Comparison of ENCODE assay signal across 9 cellular contexts in the genomic region with DNA sequence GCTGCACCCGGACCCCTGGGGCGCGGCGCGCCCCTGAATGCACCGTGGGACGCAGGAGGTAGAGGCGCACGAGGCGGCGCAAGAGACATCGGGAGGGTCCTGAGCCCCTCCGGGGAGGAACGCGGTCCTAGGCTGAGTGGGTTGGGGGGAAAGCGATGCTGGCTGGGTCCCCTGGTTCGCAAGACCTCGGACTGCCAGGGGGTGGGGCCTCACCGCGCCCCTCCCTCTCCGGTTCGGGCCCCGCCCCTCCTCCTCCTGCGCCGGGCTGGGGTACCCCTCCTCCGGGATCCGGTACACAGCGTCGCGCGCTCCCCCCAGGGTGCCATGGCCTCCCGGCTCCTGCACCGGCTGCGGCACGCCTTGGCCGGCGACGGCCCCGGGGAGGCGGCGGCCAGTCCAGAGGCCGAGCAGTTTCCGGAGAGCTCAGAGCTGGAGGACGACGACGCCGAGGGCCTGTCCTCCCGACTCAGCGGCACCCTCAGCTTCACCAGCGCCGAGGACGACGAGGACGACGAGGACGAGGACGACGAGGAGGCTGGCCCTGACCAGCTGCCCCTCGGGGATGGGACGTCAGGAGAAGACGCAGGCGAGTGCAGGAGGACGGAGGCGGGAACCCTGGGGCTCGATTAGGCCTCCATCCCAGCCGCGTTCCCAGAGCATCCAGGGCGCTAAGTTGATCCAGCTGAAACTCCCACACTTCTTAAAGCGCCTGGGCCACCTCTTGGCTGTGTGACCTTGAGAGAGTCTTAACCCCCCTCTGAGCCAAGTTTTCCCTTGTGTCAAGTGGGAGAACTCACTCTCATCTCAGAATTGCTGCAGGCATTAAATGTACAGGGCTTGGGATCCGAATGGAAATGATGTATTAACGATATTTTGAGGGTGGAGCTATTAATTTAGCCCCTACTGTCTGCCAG. TPM values are rescaled to one million over a fixed set of nuclear protein-coding genes. Genes with fewer than 3 reads are reported as not detected.
DNase-seq lines count a peak whose midpoint lies in the region; ATAC-seq, FAIRE-seq and TF ChIP-seq lines count a peak whose summit lies in the region.
"Had no signal": no experiment of that assay in that cellular context is flagged by ENCODE, and none has a peak within 500 bp of the region (broad histone marks: within the 10 kb centered on the region; RNA-seq: fewer than 3 reads in every experiment).

No MANE protein-coding gene starts in this region.

- H3K23ac ChIP-seq in H1 (ENCODE audit: insufficient read length) = no peak overlapping the region

- H2BK15ac ChIP-seq in H1 (ENCODE audit: low read length) = no peak overlapping the region

- intact Hi-C loops in lower lobe of right lung (cut with DNase I) = no loop called here

- peaks cover 8% of the 10 kb centered on the region; the same call in 1 of the 2 replicates for H3K23me2 ChIP-seq in H1 (ENCODE audit: low read depth, low read length)

- H3K9me3 ChIP-seq in H1 (ENCODE audit: insufficient read depth in 2 of 2, low read depth in 1 of 2, low read length in 1 of 2) (no peaks in the 10 kb centered on the region), lower lobe of right lung (no peaks in the 10 kb centered on the region)

- FAIRE-seq in H1 (lab: Jason Lieb, UNC) = no peak

- H3K18ac ChIP-seq in H1 (ENCODE audit: extremely low read depth, low read length) = peak overlapping the region; percentile 88

- TF ChIP-seq POLR2A in H1 (IDR thresholded peaks at IDR 0.05; ENCODE audit: control extremely low read depth in 1 of 2, low read depth in 2 of 2, low read length in 2 of 2) = peak in 1 of 2 experiments; percentile 74; a peak in 2 of 3 replicates

- CTCF ChIA-PET in H1 (lab: Charles Lee; ENCODE audit: partially characterized antibody) = interaction anchor here (0.6 to 2.1 kb wide), 8 partner anchors 10 to 1451 kb away, joined by 3 to 5 read pairs (median 3); no protein-coding TSS in a partner anchor

- no peak overlapping the region for H2AFZ ChIP-seq in H1 (ENCODE audit: low read length)

- peak overlapping the region; percentile 54 for H3K56ac ChIP-seq in H1 (replicated peaks; ENCODE audit: insufficient read length, low read depth, low read length)

- no peak overlapping the region for H2BK120ac ChIP-seq in H1 (replicated peaks; ENCODE audit: low read depth, low read length)

- H4K8ac ChIP-seq in H1 (ENCODE audit: extremely low read depth, insufficient read depth, low read length) = peak overlapping the region; percentile 90

- ATAC-seq in lower lobe of right lung (peak; percentile 89 to 91), HG03469 (IDR thresholded peaks at IDR 0.05; ENCODE audit: unreplicated experiment) (no peak)

- H4K91ac ChIP-seq in H1 (replicated peaks; ENCODE audit: insufficient read length, low read length) = peak overlapping the region; percentile 75

- H4K5ac ChIP-seq in H1 (ENCODE audit: insufficient read length, low read depth, low read length) = peak overlapping the region; percentile 93

- no peak overlapping the region for H2BK20ac ChIP-seq in H1 (ENCODE audit: low read length)

- H3K79me1 ChIP-seq in H1 (ENCODE audit: low read depth, low read length) = peaks cover 9% of the 10 kb centered on the region

- no peak for TF ChIP-seq EP300 in H1 (IDR thresholded peaks at IDR 0.05; ENCODE audit: borderline replicate concordance in 1 of 2, low read depth in 2 of 2, low read length in 2 of 2)

- H3K27ac ChIP-seq in H1 (ENCODE audit: low read depth, low read length) = peak overlapping the region; percentile 73; the same call in 1 of the 2 replicates
- peak overlapping the region; percentile 95 for H3K27ac ChIP-seq in lower lobe of right lung

- peaks cover 0 to 5% (median 0%) of the 10 kb centered on the region in 4 experiments; a peak in 1 of 8 replicates for H3K36me3 ChIP-seq in H1 (ENCODE audit: control insufficient read depth in 2 of 4, insufficient read depth in 4 of 4, low read length in 3 of 4)
- H3K36me3 ChIP-seq in lower lobe of right lung = peaks cover 5% of the 10 kb centered on the region

- TF ChIP-seq RAD21 in H1 (IDR thresholded peaks at IDR 0.05 in 1 of 2, conservative IDR thresholded peaks at IDR 0.05 in 1 of 2; ENCODE audit: low read depth in 2 of 2, low read length in 2 of 2) = no peak

- H2BK5ac ChIP-seq in H1 (ENCODE audit: low read depth, low read length) = peak overlapping the region; percentile 83; the same call in 1 of the 2 replicates

- H2BK12ac ChIP-seq in H1 (ENCODE audit: low read depth, low read length) = no peak overlapping the region

- POLR2A ChIA-PET in H1 (lab: Charles Lee; ENCODE audit: partially characterized antibody) = interaction anchor here (0.6 to 13.8 kb wide), 18 partner anchors 9 to 138 kb away, joined by 3 to 178 read pairs (median 4); partner anchors contain the start of genes ACOT8, PCIF1, UBE2C and ZNF335

- in situ Hi-C loops in GM13976 (cut with MboI; ENCODE audit: low sequenced_read_pairs, unreplicated experiment) = no loop called here

- H4K20me1 ChIP-seq in H1 (replicated peaks in 1 of 2; ENCODE audit: control insufficient read depth in 1 of 2, insufficient read depth in 2 of 2, low read length in 2 of 2) = peaks cover 0 to 4% of the 10 kb centered on the region in 2 experiments

- peak; percentile 85 for DNase-seq in GM13976 (ENCODE audit: low spot score)
- peak; percentile 47 for DNase-seq in NCI-H128 (lab: John Stamatoyannopoulos, UW; ENCODE audit: unreplicated experiment)
- peak; percentile 46 to 57 for DNase-seq in activated CD4-positive, alpha-beta T cell treated with anti-CD3 and anti-CD28 coated beads, Interleukin-2, amount 50 U/mL, for 48 hours
- DNase-seq in H1 (ENCODE audit: low read depth in 1 of 2, low spot score in 2 of 2) = peak; percentile 59 to 93
- peak; percentile 76 for DNase-seq in lower lobe of right lung
- peak; percentile 20 to 26 for DNase-seq in stimulated activated CD4-positive, alpha-beta T cell treated with anti-CD3 and anti-CD28 coated beads, Interleukin-4, amount 100 ng/mL, for 48 hours (ENCODE audit: low read depth in 2 of 2)
- no peak for DNase-seq in AML-193 (lab: John Stamatoyannopoulos, UW)

- peaks cover 0 to 11% of the 10 kb centered on the region in 2 experiments; a peak in 1 of 4 replicates for H3K79me2 ChIP-seq in H1 (ENCODE audit: control insufficient read depth in 1 of 2, insufficient read depth in 2 of 2, low read length in 2 of 2)

- H3K4me3 ChIP-seq in H1 (ENCODE audit: extremely low read depth in 1 of 4, insufficient read depth in 2 of 4, low read depth in 3 of 4, low read length in 4 of 4) (peak overlapping the region; percentile 61 to 77 (median 74)), lower lobe of right lung (peak overlapping the region; percentile 84)

- H2AK5ac ChIP-seq in H1 (ENCODE audit: low read depth, low read length) = no peak overlapping the region

- TF ChIP-seq CTCF in GM13976 (IDR thresholded peaks at IDR 0.05; ENCODE audit: borderline replicate concordance, control extremely low read depth, extremely low read depth, insufficient read depth, missing control alignments) = no peak
- no peak for TF ChIP-seq CTCF in H1 (IDR thresholded peaks at IDR 0.05; ENCODE audit: control extremely low read depth in 1 of 3, insufficient read depth in 1 of 3, low read depth in 1 of 3, low read length in 3 of 3)
- TF ChIP-seq CTCF in lower lobe of right lung (IDR thresholded peaks at IDR 0.05) = no peak

- H3K9ac ChIP-seq in H1 (replicated peaks in 1 of 4; ENCODE audit: extremely low read depth in 1 of 4, low read depth in 3 of 4, low read length in 3 of 4) = peak overlapping the region; percentile 15 to 67 (median 54); a peak in 6 of 7 replicates

- H3K4me2 ChIP-seq in H1 (ENCODE audit: insufficient read depth in 1 of 2, low read depth in 2 of 2, low read length in 2 of 2) = peak overlapping the region; percentile 87 to 88

- H3K27me3 ChIP-seq in H1 (replicated peaks in 1 of 4; ENCODE audit: control insufficient read depth in 3 of 4, extremely low read depth in 1 of 4, insufficient read depth in 3 of 4, low read length in 3 of 4) (no peaks in the 10 kb centered on the region), lower lobe of right lung (ENCODE audit: low read depth) (no peaks in the 10 kb centered on the region)

- peaks cover 0 to 17% (median 8%) of the 10 kb centered on the region in 4 experiments; a peak in 6 of 7 replicates for H3K4me1 ChIP-seq in H1 (replicated peaks in 1 of 4; ENCODE audit: control insufficient read depth in 3 of 4, insufficient read depth in 4 of 4, low read length in 3 of 4)
- peaks cover 46% of the 10 kb centered on the region for H3K4me1 ChIP-seq in lower lobe of right lung

- no peak overlapping the region for H3K14ac ChIP-seq in H1 (ENCODE audit: insufficient read length)

- H3K4ac ChIP-seq in H1 (replicated peaks; ENCODE audit: insufficient read length, low read depth, low read length) = peak overlapping the region; percentile 87

- 8% methylated on average over 55 of the region's 71 CpGs; no CpG with 5 or more reads in 1 of the 2 experiments for WGBS in H1 (ENCODE audit: extremely low coverage in 1 of 2, insufficient coverage in 1 of 2, insufficient read length in 1 of 2, insufficient replicate concordance in 2 of 2, low coverage in 1 of 2, low lambda C conversion rate in 2 of 2, missing lambda C conversion rate in 1 of 2), 2 experiments

RNA-seq across cellular contexts. Expression of gene SNX21, which starts 0.5 kb away (rescaled TPM):
- 16.1 and 16.8 TPM in 2 replicates for total RNA-seq in H1 (2021; fragmentation: NEBNext Ultra II Directional; extraction: Animal tissue kit (Norgen Biotek cat#: 25700))
- 15.8 and 28.2 TPM in 2 replicates for polyA plus RNA-seq in H1 (2011; rRNA removed)
- polyA plus RNA-seq in H1 (2011; cell fraction: cytosol; rRNA removed) = 19.5 TPM
- 32.5 TPM for polyA plus RNA-seq in H1 (2011; cell fraction: nucleus; rRNA removed)
- polyA plus RNA-seq in H1 (2012, experiment 1 of 2) = 7.7 to 11.1 TPM (median 10.4 TPM) in 4 replicates
- 9.3 TPM for polyA plus RNA-seq in H1 (2012, experiment 2 of 2)
- 11.8 TPM for polyA plus RNA-seq in H1 (2013, experiment 1 of 2)
- 12.0 TPM for polyA plus RNA-seq in H1 (2013, experiment 2 of 2)
- polyA minus RNA-seq in H1 (2011; rRNA and poly(A)+ RNA removed) = 10.1 and 11.8 TPM in 2 replicates
- 18.1 TPM for polyA minus RNA-seq in H1 (2011; cell fraction: cytosol; rRNA and poly(A)+ RNA removed)
- 21.0 TPM for polyA minus RNA-seq in H1 (2011; cell fraction: nucleus; rRNA and poly(A)+ RNA removed)
- 24.1 TPM for total RNA-seq in lower lobe of right lung

RNA-seq across cellular contexts. Expression of gene TNNC2, which starts 7.0 kb away (rescaled TPM):
- 3.6 and 5.7 TPM in 2 replicates for total RNA-seq in H1 (2021; fragmentation: NEBNext Ultra II Directional; extraction: Animal tissue kit (Norgen Biotek cat#: 25700))
- polyA plus RNA-seq in H1 (2011; rRNA removed) = 7.6 and 10.4 TPM in 2 replicates
- polyA plus RNA-seq in H1 (2011; cell fraction: cytosol; rRNA removed) = 11.8 TPM
- polyA plus RNA-seq in H1 (2011; cell fraction: nucleus; rRNA removed) = 4.4 TPM
- polyA plus RNA-seq in H1 (2012, experiment 1 of 2) = 6.2 to 10.0 TPM (median 8.5 TPM) in 4 replicates
- polyA plus RNA-seq in H1 (2012, experiment 2 of 2) = 1.9 TPM
- polyA plus RNA-seq in H1 (2013, experiment 1 of 2) = 5.7 TPM
- polyA plus RNA-seq in H1 (2013, experiment 2 of 2) = 5.7 TPM
- polyA minus RNA-seq in H1 (2011; rRNA and poly(A)+ RNA removed) = 0.39 and 2.5 TPM in 2 replicates
- not detected for polyA minus RNA-seq in H1 (2011; cell fraction: cytosol; rRNA and poly(A)+ RNA removed)
- not detected for polyA minus RNA-seq in H1 (2011; cell fraction: nucleus; rRNA and poly(A)+ RNA removed)
- not detected for total RNA-seq in lower lobe of right lung
- total RNA-seq: glomerular endothelial cell had no signal

RNA-seq across cellular contexts. Expression of gene UBE2C, which starts 21.7 kb away (rescaled TPM):
- 243 and 255 TPM in 2 replicates for total RNA-seq in H1 (2021; fragmentation: NEBNext Ultra II Directional; extraction: Animal tissue kit (Norgen Biotek cat#: 25700))
- 312 and 326 TPM in 2 replicates for polyA plus RNA-seq in H1 (2011; rRNA removed)
- polyA plus RNA-seq in H1 (2011; cell fraction: cytosol; rRNA removed) = 261 TPM
- 147 TPM for polyA plus RNA-seq in H1 (2011; cell fraction: nucleus; rRNA removed)
- polyA plus RNA-seq in H1 (2012, experiment 1 of 2) = 187 to 242 TPM (median 218 TPM) in 4 replicates
- 452 TPM for polyA plus RNA-seq in H1 (2012, experiment 2 of 2)
- 303 TPM for polyA plus RNA-seq in H1 (2013, experiment 1 of 2)
- polyA plus RNA-seq in H1 (2013, experiment 2 of 2) = 318 TPM
- 81.2 and 93.7 TPM in 2 replicates for polyA minus RNA-seq in H1 (2011; rRNA and poly(A)+ RNA removed)
- 82.4 TPM for polyA minus RNA-seq in H1 (2011; cell fraction: cytosol; rRNA and poly(A)+ RNA removed)
- 74.3 TPM for polyA minus RNA-seq in H1 (2011; cell fraction: nucleus; rRNA and poly(A)+ RNA removed)
- total RNA-seq in lower lobe of right lung = 3.5 TPM

RNA-seq across cellular contexts. Expression of gene ACOT8, which starts 23.1 kb away (rescaled TPM):
- 37.3 and 37.6 TPM in 2 replicates for total RNA-seq in H1 (2021; fragmentation: NEBNext Ultra II Directional; extraction: Animal tissue kit (Norgen Biotek cat#: 25700))
- polyA plus RNA-seq in H1 (2011; rRNA removed) = 88.8 and 127 TPM in 2 replicates
- 101 TPM for polyA plus RNA-seq in H1 (2011; cell fraction: cytosol; rRNA removed)
- 83.1 TPM for polyA plus RNA-seq in H1 (2011; cell fraction: nucleus; rRNA removed)
- 28.5 to 43.1 TPM (median 40.4 TPM) in 4 replicates for polyA plus RNA-seq in H1 (2012, experiment 1 of 2)
- polyA plus RNA-seq in H1 (2012, experiment 2 of 2) = 56.9 TPM
- polyA plus RNA-seq in H1 (2013, experiment 1 of 2) = 24.6 TPM
- 25.6 TPM for polyA plus RNA-seq in H1 (2013, experiment 2 of 2)
- polyA minus RNA-seq in H1 (2011; rRNA and poly(A)+ RNA removed) = 31.6 and 39.7 TPM in 2 replicates
- 25.0 TPM for polyA minus RNA-seq in H1 (2011; cell fraction: cytosol; rRNA and poly(A)+ RNA removed)
- 48.3 TPM for polyA minus RNA-seq in H1 (2011; cell fraction: nucleus; rRNA and poly(A)+ RNA removed)
- 25.6 TPM for total RNA-seq in lower lobe of right lung

RNA-seq across cellular contexts. Expression of gene ZSWIM3, which starts 23.3 kb away (rescaled TPM):
- total RNA-seq in H1 (2021; fragmentation: NEBNext Ultra II Directional; extraction: Animal tissue kit (Norgen Biotek cat#: 25700)) = 6.8 and 6.9 TPM in 2 replicates
- polyA plus RNA-seq in H1 (2011; rRNA removed) = 5.4 and 5.5 TPM in 2 replicates
- polyA plus RNA-seq in H1 (2011; cell fraction: cytosol; rRNA removed) = 6.0 TPM
- 4.9 TPM for polyA plus RNA-seq in H1 (2011; cell fraction: nucleus; rRNA removed)
- polyA plus RNA-seq in H1 (2012, experiment 1 of 2) = 4.5 to 6.2 TPM (median 5.5 TPM) in 4 replicates
- 5.7 TPM for polyA plus RNA-seq in H1 (2012, experiment 2 of 2)
- polyA plus RNA-seq in H1 (2013, experiment 1 of 2) = 3.6 TPM
- 3.2 TPM for polyA plus RNA-seq in H1 (2013, experiment 2 of 2)
- polyA minus RNA-seq in H1 (2011; rRNA and poly(A)+ RNA removed) = 12.3 and 13.6 TPM in 2 replicates
- 3.5 TPM for polyA minus RNA-seq in H1 (2011; cell fraction: cytosol; rRNA and poly(A)+ RNA removed)
- 4.4 TPM for polyA minus RNA-seq in H1 (2011; cell fraction: nucleus; rRNA and poly(A)+ RNA removed)
- 3.0 TPM for total RNA-seq in lower lobe of right lung

Comparison
In these comparisons a context has a peak if more than half of its experiments do, and no peak if none do; other contexts are left out.
1. DNase-seq: peak in GM13976 (single experiment), NCI-H128 (single experiment), activated CD4-positive, alpha-beta T cell treated with anti-CD3 and anti-CD28 coated beads, Interleukin-2, amount 50 U/mL, for 48 hours (2 of 2), H1 (2 of 2), lower lobe of right lung (single experiment) and stimulated activated CD4-positive, alpha-beta T cell treated with anti-CD3 and anti-CD28 coated beads, Interleukin-4, amount 100 ng/mL, for 48 hours (2 of 2); none in AML-193 (0 of 2).
2. RNA of gene UBE2C, which starts 21.7 kb away (total RNA-seq): 243 to 255 TPM in H1; 3.5 TPM in lower lobe of right lung (single experiment); every median in the first group is over 10 times any median in the second.